9 cellular contexts compared by ENCODE assay signal in the genomic region with DNA sequence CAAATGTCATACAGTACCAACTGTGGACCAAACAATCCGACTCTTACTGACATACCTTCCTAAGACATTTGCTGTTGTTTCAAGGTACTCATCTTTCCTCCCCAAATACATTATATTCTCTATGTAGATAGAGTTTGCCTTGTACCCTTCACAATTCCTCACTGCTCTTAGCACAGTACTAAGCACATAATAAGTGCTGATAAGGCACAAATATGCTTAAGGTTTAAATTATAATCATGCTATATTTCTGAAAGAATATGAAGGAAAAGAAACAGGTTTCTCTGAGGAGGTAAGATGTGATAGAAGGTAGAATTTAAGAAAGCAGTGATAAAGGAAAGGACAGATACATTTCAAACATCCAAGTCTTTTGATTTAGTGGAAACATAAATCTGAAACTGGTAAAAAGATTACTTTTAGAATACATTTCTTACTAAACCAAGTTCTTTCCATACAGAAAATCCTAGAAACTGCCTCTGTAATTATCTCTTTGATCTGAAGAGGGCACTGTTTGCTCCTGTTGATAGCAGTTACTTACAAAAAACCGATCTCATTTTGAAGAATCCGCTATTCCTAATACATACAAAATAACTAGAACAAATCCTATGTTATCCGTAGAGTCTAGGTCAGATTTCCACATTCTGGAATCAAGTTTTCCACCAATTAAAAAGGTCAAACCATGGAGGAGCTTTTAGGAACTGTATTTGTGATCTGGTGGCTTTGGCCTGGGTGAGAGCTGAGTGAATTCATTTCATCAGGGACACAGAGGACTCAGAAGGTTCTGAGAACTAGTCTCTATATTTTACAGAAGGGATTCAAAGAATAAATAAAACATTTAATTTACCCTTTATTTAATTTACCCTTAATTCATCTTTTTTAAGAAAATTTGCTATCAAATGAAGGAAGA.
DNase-seq lines count a peak whose midpoint lies in the region; ATAC-seq and TF ChIP-seq lines count a peak whose summit lies in the region.
"Had no signal": no experiment of that assay in that cellular context is flagged by ENCODE, and none has a peak within 500 bp of the region (broad histone marks: within the 10 kb centered on the region; RNA-seq: fewer than 3 reads in every experiment).

No MANE protein-coding gene starts in this region.

- no peaks in the 10 kb centered on the region for H3K36me3 Mint-ChIP-seq in activated naive CD8-positive, alpha-beta T cell
- no peaks in the 10 kb centered on the region for H3K36me3 Mint-ChIP-seq in activated naive CD8-positive, alpha-beta T cell treated with anti-CD3 and anti-CD28 coated beads for 36 hours

- no peaks in the 10 kb centered on the region for H3K9me3 Mint-ChIP-seq in activated naive CD8-positive, alpha-beta T cell (ENCODE audit: low read depth)
- H3K9me3 Mint-ChIP-seq in activated naive CD8-positive, alpha-beta T cell treated with anti-CD3 and anti-CD28 coated beads for 36 hours: no peaks in the 10 kb centered on the region

- no peaks in the 10 kb centered on the region for H3K27me3 Mint-ChIP-seq in activated naive CD8-positive, alpha-beta T cell
- H3K27me3 Mint-ChIP-seq in activated naive CD8-positive, alpha-beta T cell treated with anti-CD3 and anti-CD28 coated beads for 36 hours: no peaks in the 10 kb centered on the region

- TF ChIP-seq CTCF in PC-3 (conservative IDR thresholded peaks at IDR 0.05; ENCODE audit: low read depth, low read length) (peak; percentile 89), fibroblast of pulmonary artery (IDR thresholded peaks at IDR 0.05; ENCODE audit: low read length, missing control alignments) (peak; percentile 59), testis (IDR thresholded peaks at IDR 0.05) (peak in 2 of 3 experiments; percentile 7 to 49)

- no peak for TF ChIP-seq POLR2A in testis (IDR thresholded peaks at IDR 0.05)

- no peaks in the 10 kb centered on the region for H3K9me3 ChIP-seq in PC-3 (ENCODE audit: low read length)
- H3K9me3 ChIP-seq in testis: no peaks in the 10 kb centered on the region

- H3K9ac ChIP-seq in PC-3 (ENCODE audit: low read length): no peak overlapping the region

- H3K4me1 Mint-ChIP-seq in activated naive CD8-positive, alpha-beta T cell (ENCODE audit: low read depth): peaks cover 1% of the 10 kb centered on the region
- H3K4me1 Mint-ChIP-seq in activated naive CD8-positive, alpha-beta T cell treated with anti-CD3 and anti-CD28 coated beads for 36 hours: no peaks in the 10 kb centered on the region

- H2AFZ ChIP-seq in PC-3 (ENCODE audit: low read length): no peak overlapping the region

- no peak overlapping the region for H3K4me3 ChIP-seq in PC-3 (ENCODE audit: low read length)
- no peak overlapping the region for H3K4me3 ChIP-seq in fibroblast of pulmonary artery (replicated peaks; ENCODE audit: low read depth, low read length)
- no peak overlapping the region for H3K4me3 ChIP-seq in testis

- H3K79me2 ChIP-seq in PC-3 (ENCODE audit: low read length): no peaks in the 10 kb centered on the region

- ATAC-seq in PC-3: no peak

- H4K20me1 ChIP-seq in PC-3 (ENCODE audit: low read length): no peaks in the 10 kb centered on the region

- CTCF ChIA-PET in PC-3 (lab: Charles Lee): interaction anchor here (0.6 kb wide), 1 partner anchor 42 kb away, joined by 3 read pairs; no protein-coding TSS in a partner anchor

- peak overlapping the region; percentile 20 for H3K4me3 Mint-ChIP-seq in activated naive CD8-positive, alpha-beta T cell
- H3K4me3 Mint-ChIP-seq in activated naive CD8-positive, alpha-beta T cell treated with anti-CD3 and anti-CD28 coated beads for 36 hours: no peak overlapping the region

- H3K4me2 ChIP-seq in PC-3 (ENCODE audit: low read length): no peak overlapping the region

- BruUV-seq in PC-3 (replicated peaks; lab: Mats Ljungman, UMichigan): no TSS peak

- peak overlapping the region; percentile 41 for H3K27ac Mint-ChIP-seq in activated naive CD8-positive, alpha-beta T cell
- no peak overlapping the region for H3K27ac Mint-ChIP-seq in activated naive CD8-positive, alpha-beta T cell treated with anti-CD3 and anti-CD28 coated beads for 36 hours

- H3K27ac ChIP-seq in PC-3 (ENCODE audit: low read length) (no peak overlapping the region), testis (no peak overlapping the region)

- intact Hi-C loops in PC-3 (cut with micrococcal nuclease): loop anchor here (1.0 kb wide), 3 partner anchors 37 to 98 kb away; no protein-coding TSS in a partner anchor
- intact Hi-C loops in testis (cut with DNase I; ENCODE audit: low total_unique reads): no loop called here

- no peaks in the 10 kb centered on the region for H3K36me3 ChIP-seq in PC-3 (ENCODE audit: low read depth, low read length)
- no peaks in the 10 kb centered on the region for H3K36me3 ChIP-seq in testis (ENCODE audit: low read depth, missing control alignments)

- DNase-seq in activated naive CD8-positive, alpha-beta T cell treated with anti-CD3 and anti-CD28 coated beads for 36 hours: no peak
- DNase-seq in PC-3 (peak; percentile 74), fibroblast of pulmonary artery (ENCODE audit: low read depth) (peak; percentile 38), testis (no peak), T-helper 9 cell (no peak), hippocampal formation (lab: John Stamatoyannopoulos, UW) (no peak), GDM1 (lab: John Stamatoyannopoulos, UW) (no peak)
- DNase-seq: activated naive CD4-positive, alpha-beta T cell had no signal

- H3F3A ChIP-seq in PC-3 (ENCODE audit: low read length, unreplicated experiment): no peaks in the 10 kb centered on the region

- 70 to 76% methylated on average over 4 of the region's 4 CpGs for WGBS in testis, 2 donors

- POLR2A ChIA-PET in PC-3 (lab: Charles Lee; ENCODE audit: unreplicated experiment): no interaction called here

- H3K27me3 ChIP-seq in PC-3 (ENCODE audit: low read length) (no peaks in the 10 kb centered on the region), testis (no peaks in the 10 kb centered on the region)

- no peaks in the 10 kb centered on the region for H3K9me2 ChIP-seq in PC-3 (replicated peaks; ENCODE audit: low read length)

- H3K4me1 ChIP-seq in PC-3 (ENCODE audit: insufficient read depth, low read length) (no peaks in the 10 kb centered on the region), testis (no peaks in the 10 kb centered on the region)

Comparison
In these comparisons a context has a peak if more than half of its experiments do, and no peak if none do; other contexts are left out.
1. DNase-seq: peak in PC-3 (single experiment) and fibroblast of pulmonary artery (single experiment); none in activated naive CD8-positive, alpha-beta T cell treated with anti-CD3 and anti-CD28 coated beads for 36 hours (single experiment), testis (single experiment), T-helper 9 cell (single experiment), hippocampal formation (0 of 2) and GDM1 (single experiment).
2. CTCF ChIP-seq: peak in every context shown above with its lines; median percentile 89 in PC-3; 59 in fibroblast of pulmonary artery; 28 in testis.